ENCODE assay signal across 2 cellular contexts in the genomic region with DNA sequence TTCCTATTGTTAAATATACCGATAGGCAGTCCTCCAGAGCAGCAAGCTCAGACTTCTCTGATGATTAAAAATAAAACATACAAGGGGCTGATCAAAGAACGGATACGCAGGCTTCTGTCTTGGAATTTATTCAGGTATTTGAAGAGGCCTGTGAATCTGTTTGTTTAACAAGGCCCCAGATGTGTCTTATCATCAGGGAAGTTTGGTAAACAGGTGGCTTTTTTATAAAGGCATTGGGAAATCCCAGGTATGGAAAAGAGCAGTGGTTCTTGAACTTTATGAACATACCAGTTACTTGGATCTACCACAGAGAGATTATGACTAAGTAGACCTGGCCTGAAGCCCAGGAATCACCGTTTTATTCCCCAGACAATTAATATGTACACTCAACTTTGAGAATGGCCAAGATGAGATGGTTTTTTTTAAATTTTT.
TF ChIP-seq lines count a peak whose summit lies in the region.

No MANE protein-coding gene starts in this region.

TF ChIP-seq in IMR-90, 13 proteins besides CTCF, POLR2A, EP300 and RAD21:
- TF ChIP-seq MXI1 (IDR thresholded peaks at IDR 0.05; ENCODE audit: borderline replicate concordance, low read depth, low read length), result no peak
- peak; percentile 63 for TF ChIP-seq RCOR1 (IDR thresholded peaks at IDR 0.05; ENCODE audit: insufficient replicate concordance, low read length)
- TF ChIP-seq MAFK (IDR thresholded peaks at IDR 0.05; ENCODE audit: low read depth, low read length), result no peak
- no peak for TF ChIP-seq RFX5 (IDR thresholded peaks at IDR 0.05; ENCODE audit: low read depth, low read length)
- no peak for TF ChIP-seq FOS (IDR thresholded peaks at IDR 0.05; ENCODE audit: low read depth, low read length)
- peak; percentile 76 for TF ChIP-seq CEBPB (IDR thresholded peaks at IDR 0.05; ENCODE audit: low read depth, low read length)
- TF ChIP-seq CHD1 (IDR thresholded peaks at IDR 0.05; ENCODE audit: low read depth, low read length), result no peak

TF ChIP-seq in HepG2, 621 proteins besides CTCF, POLR2A, EP300 and RAD21:
- TF ChIP-seq, protein P1, sequence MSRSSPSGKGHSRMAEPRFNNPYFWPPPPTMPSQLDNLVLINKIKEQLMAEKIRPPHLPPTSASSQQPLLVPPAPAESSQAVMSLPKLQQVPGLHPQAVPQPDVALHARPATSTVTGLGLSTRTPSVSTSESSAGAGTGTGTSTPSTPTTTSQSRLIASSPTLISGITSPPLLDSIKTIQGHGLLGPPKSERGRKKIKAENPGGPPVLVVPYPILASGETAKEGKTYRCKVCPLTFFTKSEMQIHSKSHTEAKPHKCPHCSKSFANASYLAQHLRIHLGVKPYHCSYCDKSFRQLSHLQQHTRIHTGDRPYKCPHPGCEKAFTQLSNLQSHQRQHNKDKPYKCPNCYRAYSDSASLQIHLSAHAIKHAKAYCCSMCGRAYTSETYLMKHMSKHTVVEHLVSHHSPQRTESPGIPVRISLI (CRISPR knock-in tag; IDR thresholded peaks at IDR 0.05; ENCODE audit: borderline replicate concordance), result peak; percentile 29; the same call in 1 of the 2 replicates
- TF ChIP-seq FOXP1 (IDR thresholded peaks at IDR 0.05), result no peak
- peak; percentile 17; the same call in 1 of the 2 replicates for TF ChIP-seq FOXP1 (CRISPR knock-in tag; IDR thresholded peaks at IDR 0.05)
- TF ChIP-seq FOXA1 (IDR thresholded peaks at IDR 0.05), result no peak
- TF ChIP-seq FOXA1 (CRISPR knock-in tag; IDR thresholded peaks at IDR 0.05), result 0 out of 2 replicates have a peak, but pooled peaks have one; percentile 11
- no peak for TF ChIP-seq ZBTB7A (CRISPR knock-in tag; IDR thresholded peaks at IDR 0.05)
- TF ChIP-seq SNRNP70 (IDR thresholded peaks at IDR 0.05; ENCODE audit: low read depth, low read length), result no peak
- TF ChIP-seq, protein P2, sequence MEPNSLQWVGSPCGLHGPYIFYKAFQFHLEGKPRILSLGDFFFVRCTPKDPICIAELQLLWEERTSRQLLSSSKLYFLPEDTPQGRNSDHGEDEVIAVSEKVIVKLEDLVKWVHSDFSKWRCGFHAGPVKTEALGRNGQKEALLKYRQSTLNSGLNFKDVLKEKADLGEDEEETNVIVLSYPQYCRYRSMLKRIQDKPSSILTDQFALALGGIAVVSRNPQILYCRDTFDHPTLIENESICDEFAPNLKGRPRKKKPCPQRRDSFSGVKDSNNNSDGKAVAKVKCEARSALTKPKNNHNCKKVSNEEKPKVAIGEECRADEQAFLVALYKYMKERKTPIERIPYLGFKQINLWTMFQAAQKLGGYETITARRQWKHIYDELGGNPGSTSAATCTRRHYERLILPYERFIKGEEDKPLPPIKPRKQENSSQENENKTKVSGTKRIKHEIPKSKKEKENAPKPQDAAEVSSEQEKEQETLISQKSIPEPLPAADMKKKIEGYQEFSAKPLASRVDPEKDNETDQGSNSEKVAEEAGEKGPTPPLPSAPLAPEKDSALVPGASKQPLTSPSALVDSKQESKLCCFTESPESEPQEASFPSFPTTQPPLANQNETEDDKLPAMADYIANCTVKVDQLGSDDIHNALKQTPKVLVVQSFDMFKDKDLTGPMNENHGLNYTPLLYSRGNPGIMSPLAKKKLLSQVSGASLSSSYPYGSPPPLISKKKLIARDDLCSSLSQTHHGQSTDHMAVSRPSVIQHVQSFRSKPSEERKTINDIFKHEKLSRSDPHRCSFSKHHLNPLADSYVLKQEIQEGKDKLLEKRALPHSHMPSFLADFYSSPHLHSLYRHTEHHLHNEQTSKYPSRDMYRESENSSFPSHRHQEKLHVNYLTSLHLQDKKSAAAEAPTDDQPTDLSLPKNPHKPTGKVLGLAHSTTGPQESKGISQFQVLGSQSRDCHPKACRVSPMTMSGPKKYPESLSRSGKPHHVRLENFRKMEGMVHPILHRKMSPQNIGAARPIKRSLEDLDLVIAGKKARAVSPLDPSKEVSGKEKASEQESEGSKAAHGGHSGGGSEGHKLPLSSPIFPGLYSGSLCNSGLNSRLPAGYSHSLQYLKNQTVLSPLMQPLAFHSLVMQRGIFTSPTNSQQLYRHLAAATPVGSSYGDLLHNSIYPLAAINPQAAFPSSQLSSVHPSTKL (CRISPR knock-in tag; IDR thresholded peaks at IDR 0.05), result peak; percentile 37; the same call in 1 of the 2 replicates
- TF ChIP-seq CEBPG (CRISPR knock-in tag; IDR thresholded peaks at IDR 0.05), result 0 out of 2 replicates have a peak, but pooled peaks have one; percentile 4
- no peak for TF ChIP-seq MAF1 (CRISPR knock-in tag; IDR thresholded peaks at IDR 0.05; ENCODE audit: borderline replicate concordance)
- no peak for TF ChIP-seq ZNF484 (CRISPR knock-in tag; IDR thresholded peaks at IDR 0.05; ENCODE audit: borderline replicate concordance, low read depth)
